Comparison of ENCODE assay signal across 9 cellular contexts in the genomic region with DNA sequence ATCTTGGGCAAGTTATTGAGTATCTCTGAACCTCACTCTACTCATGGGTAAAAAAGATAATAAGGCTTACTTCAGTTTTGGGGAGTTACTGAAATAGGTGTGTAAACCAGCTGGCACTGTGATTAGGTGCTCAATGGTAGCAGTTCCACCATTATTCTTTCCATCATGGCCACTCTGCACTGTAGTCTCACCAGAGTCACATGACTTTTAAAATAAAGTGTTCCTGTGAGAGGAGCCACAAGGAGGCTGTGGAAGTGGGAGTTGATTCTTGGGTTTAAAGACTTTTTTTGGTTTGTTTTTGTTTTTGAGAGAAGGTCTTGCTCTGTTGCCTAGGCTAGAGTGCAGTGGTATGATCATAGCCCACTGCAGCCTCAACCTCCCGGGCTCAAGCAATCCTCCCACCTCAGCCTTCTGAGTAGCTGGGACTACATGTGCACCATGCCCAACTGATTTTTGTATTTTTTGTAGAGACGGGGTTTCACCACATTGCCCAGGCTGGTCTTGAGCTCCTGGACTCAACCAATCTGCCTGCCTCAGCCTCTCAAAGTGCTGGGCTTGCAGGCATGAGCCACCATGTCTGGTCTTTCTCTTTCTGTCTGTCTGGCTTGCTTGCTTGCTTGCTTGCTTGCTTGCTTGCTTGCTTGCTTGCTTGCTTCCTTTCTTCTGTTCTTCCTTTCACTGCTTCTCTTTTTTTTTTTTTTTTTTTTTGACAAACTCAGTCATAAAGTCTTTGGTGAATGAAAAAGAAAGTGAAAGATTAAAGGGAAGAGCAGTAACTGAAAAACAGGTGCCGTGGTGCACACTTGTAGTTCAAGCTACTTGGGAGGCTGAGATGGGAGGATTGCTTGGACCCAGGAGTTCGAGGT. TPM values are rescaled to one million over a fixed set of nuclear protein-coding genes. Genes with fewer than 3 reads are reported as not detected.
DNase-seq lines count a peak whose midpoint lies in the region; ATAC-seq, FAIRE-seq and TF ChIP-seq lines count a peak whose summit lies in the region.
"Had no signal": no experiment of that assay in that cellular context is flagged by ENCODE, and none has a peak within 500 bp of the region (broad histone marks: within the 10 kb centered on the region; RNA-seq: fewer than 3 reads in every experiment).

No MANE protein-coding gene starts in this region.

- no peaks in the 10 kb centered on the region for H3K27me3 Mint-ChIP-seq in activated B cell treated with CpG ODN at 0.5 μM for 24 hours
- no peaks in the 10 kb centered on the region for H3K27me3 Mint-ChIP-seq in naive thymus-derived CD8-positive, alpha-beta T cell

- TF ChIP-seq CTCF in activated B cell treated with CpG ODN at 0.5 μM for 24 hours (IDR thresholded peaks at IDR 0.05) (no peak), kidney (IDR thresholded peaks at IDR 0.05; ENCODE audit: borderline replicate concordance, extremely low read depth, insufficient read depth) (no peak)

- no peak overlapping the region for H3K4me3 ChIP-seq in kidney (ENCODE audit: low read length in 2 of 2)

- POLR2A ChIA-PET in activated B cell treated with CpG ODN at 0.5 μM for 24 hours (lab: Charles Lee): interaction anchor here (0.7 to 2.4 kb wide), 3 partner anchors 21 to 1556 kb away, joined by 4 to 31 read pairs (median 7); partner anchors contain the start of gene ACVR1
- POLR2A ChIA-PET in naive thymus-derived CD8-positive, alpha-beta T cell (lab: Charles Lee): interaction anchor here (0.6 to 4.6 kb wide), 4 partner anchors 22 to 1151 kb away, joined by 3 to 47 read pairs (median 6); partner anchors contain the start of gene ACVR1

- DNase-seq in activated B cell treated with CpG ODN at 0.5 μM for 24 hours (peak; percentile 20), Kasumi-1 (lab: John Stamatoyannopoulos, UW) (no peak), SKM-1 (lab: John Stamatoyannopoulos, UW; ENCODE audit: unreplicated experiment) (no peak), middle frontal gyrus (ENCODE audit: extremely low spot score, low spot score) (no peak), kidney (no peak)
- peak in 7 of 10 donors; percentile 13 to 71 (median 56) for DNase-seq in naive thymus-derived CD8-positive, alpha-beta T cell

- H3K27ac ChIP-seq in kidney (ENCODE audit: low read depth in 2 of 2, low read length in 2 of 2): no peak overlapping the region

- FAIRE-seq in kidney (lab: Jason Lieb, UNC): no peak
- FAIRE-seq: bronchial epithelial cell had no signal

- intact Hi-C loops in activated B cell treated with CpG ODN at 0.5 μM for 24 hours (cut with micrococcal nuclease) (loop anchor here (1.0 kb wide), 1 partner anchor 21 kb away; the partner anchor contains the start of gene ACVR1), kidney (cut with DNase I) (no loop called here)

- CTCF ChIA-PET in activated B cell treated with CpG ODN at 0.5 μM for 24 hours (lab: Charles Lee): no interaction called here

- no peaks in the 10 kb centered on the region for H3K4me1 ChIP-seq in kidney (ENCODE audit: control insufficient read depth in 1 of 2, insufficient read depth in 1 of 2, low read depth in 1 of 2, low read length in 2 of 2)

- H3K9me3 ChIP-seq in kidney (ENCODE audit: control insufficient read depth in 1 of 2, low read length in 2 of 2): no peaks in the 10 kb centered on the region

- H3K36me3 Mint-ChIP-seq in activated B cell treated with CpG ODN at 0.5 μM for 24 hours (ENCODE audit: low read depth): no peaks in the 10 kb centered on the region
- H3K36me3 Mint-ChIP-seq in naive thymus-derived CD8-positive, alpha-beta T cell: no peaks in the 10 kb centered on the region

- H3K9ac ChIP-seq in kidney (ENCODE audit: low read length in 2 of 2): no peak overlapping the region

- H3K27ac Mint-ChIP-seq in activated B cell treated with CpG ODN at 0.5 μM for 24 hours: peak overlapping the region; percentile 95
- peak overlapping the region; percentile 84 to 99 (median 98) for H3K27ac Mint-ChIP-seq in naive thymus-derived CD8-positive, alpha-beta T cell

- H3K4me3 Mint-ChIP-seq in activated B cell treated with CpG ODN at 0.5 μM for 24 hours: peak overlapping the region; percentile 85
- H3K4me3 Mint-ChIP-seq in naive thymus-derived CD8-positive, alpha-beta T cell: peak overlapping the region; percentile 72 to 92 (median 89)

- peak; percentile 50 for ATAC-seq in GM18870 (IDR thresholded peaks at IDR 0.05; ENCODE audit: unreplicated experiment)
- peak; percentile 36 for ATAC-seq in HG02981 (IDR thresholded peaks at IDR 0.05; ENCODE audit: unreplicated experiment)
- peak; percentile 73 for ATAC-seq in activated B cell treated with CpG ODN at 0.5 μM for 24 hours (ENCODE audit: low read depth)
- peak; percentile 69 to 74 for ATAC-seq in naive thymus-derived CD8-positive, alpha-beta T cell

- H3K4me1 Mint-ChIP-seq in activated B cell treated with CpG ODN at 0.5 μM for 24 hours: peaks cover 33% of the 10 kb centered on the region
- peaks cover 33 to 75% (median 67%) of the 10 kb centered on the region in 4 donors for H3K4me1 Mint-ChIP-seq in naive thymus-derived CD8-positive, alpha-beta T cell

- no peaks in the 10 kb centered on the region for H3K36me3 ChIP-seq in kidney (ENCODE audit: control insufficient read depth in 1 of 2, insufficient read depth in 2 of 2, low read length in 2 of 2)

- H3K9me3 Mint-ChIP-seq in activated B cell treated with CpG ODN at 0.5 μM for 24 hours: peaks cover 2% of the 10 kb centered on the region
- peaks cover 0 to 9% (median 0%) of the 10 kb centered on the region in 9 donors for H3K9me3 Mint-ChIP-seq in naive thymus-derived CD8-positive, alpha-beta T cell

RNA-seq across cellular contexts. Expression of gene ACVR1, which starts 21.2 kb away (rescaled TPM):
- 4.4 and 4.6 TPM in 2 replicates for total RNA-seq in activated B cell treated with CpG ODN at 0.5 μM for 24 hours
- total RNA-seq in naive thymus-derived CD8-positive, alpha-beta T cell: 10 to 100 TPM; 11.1 to 14.5 TPM
- polyA plus RNA-seq in naive thymus-derived CD8-positive, alpha-beta T cell: 1 to 10 TPM; 2.6 to 4.3 (median 3.7) TPM
- 38.3 TPM for total RNA-seq in kidney
- polyA plus RNA-seq in kidney (ENCODE audit: insufficient read depth, low read depth, low replicate concordance): 16.3 TPM

Comparison
In these comparisons a context has a peak if more than half of its experiments do, and no peak if none do; other contexts are left out.
1. DNase-seq: peak in activated B cell treated with CpG ODN at 0.5 μM for 24 hours (single experiment) and naive thymus-derived CD8-positive, alpha-beta T cell (7 of 10); none in Kasumi-1 (0 of 2), SKM-1 (single experiment), middle frontal gyrus (single experiment) and kidney (single experiment).
2. Peak in every context shown above with its lines, with median percentiles within 50 percentile points of each other: ATAC-seq.